In genomic region chr1:174874337-174875053, GRCh38 we compare ENCODE assay signal across 9 cellular contexts.
DNase-seq lines count a peak whose midpoint lies in the region; ATAC-seq and TF ChIP-seq lines count a peak whose summit lies in the region.
"Had no signal": no experiment of that assay in that cellular context is flagged by ENCODE, and none has a peak within 500 bp of the region (broad histone marks: within the 10 kb centered on the region; RNA-seq: fewer than 3 reads in every experiment).

No MANE protein-coding gene starts in this region.

- H4K8ac ChIP-seq in neuronal stem cell (ENCODE audit: low read depth, low read length), result no peak overlapping the region

- no peak overlapping the region for H3K4ac ChIP-seq in neuronal stem cell (ENCODE audit: low read length)

- H3K36me3 ChIP-seq in body of pancreas (replicated peaks in 1 of 2; ENCODE audit: insufficient read depth in 1 of 2, low read depth in 2 of 2), result no peaks in the 10 kb centered on the region
- no peaks in the 10 kb centered on the region for H3K36me3 ChIP-seq in neuronal stem cell (replicated peaks in 1 of 2; ENCODE audit: control insufficient read depth in 2 of 2, insufficient read depth in 2 of 2, low read length in 2 of 2)

- H4K91ac ChIP-seq in neuronal stem cell (ENCODE audit: low read depth, low read length, poor library complexity), result no peak overlapping the region

- H3K4me3 ChIP-seq in body of pancreas (no peak overlapping the region), neuronal stem cell (ENCODE audit: low read length in 2 of 2) (no peak overlapping the region)

- no peak overlapping the region for H2BK12ac ChIP-seq in neuronal stem cell (ENCODE audit: low read length)

- peak in 1 of 7 experiments; percentile 6 for TF ChIP-seq CTCF in body of pancreas (IDR thresholded peaks at IDR 0.05)

- H3K79me1 ChIP-seq in neuronal stem cell (ENCODE audit: low read depth, low read length), result no peaks in the 10 kb centered on the region

- 6 to 13% methylated on average over 11 of the region's 11 CpGs for WGBS in body of pancreas, 2 donors
- no CpG with 5 or more reads among the region's 11 CpGs for WGBS in neuronal stem cell (ENCODE audit: extremely low coverage in 2 of 2, insufficient read length in 2 of 2, insufficient replicate concordance in 1 of 2), 2 donors

- H3K18ac ChIP-seq in neuronal stem cell (ENCODE audit: low read length), result no peak overlapping the region

- no peak overlapping the region for H3K23ac ChIP-seq in neuronal stem cell (ENCODE audit: low read depth, low read length, poor library complexity)

- peak; percentile 54 for DNase-seq in COLO668 (lab: John Stamatoyannopoulos, UW; ENCODE audit: unreplicated experiment)
- peak in 3 of 4 donors; percentile 28 to 54 (median 52) for DNase-seq in body of pancreas
- DNase-seq in neuronal stem cell (ENCODE audit: low spot score), result no peak
- DNase-seq in kidney glomerular epithelial cell (lab: John Stamatoyannopoulos, UW), result no peak
- DNase-seq in NCI-H82 treated with DMSO at 0.1 percent for 48 hours (lab: John Stamatoyannopoulos, UW; ENCODE audit: unreplicated experiment), result no peak

- H2AK5ac ChIP-seq in neuronal stem cell (ENCODE audit: low read depth, low read length), result no peak overlapping the region

- intact Hi-C loops in body of pancreas (cut with DNase I), result no loop called here

- H2BK5ac ChIP-seq in neuronal stem cell (ENCODE audit: low read length), result no peak overlapping the region

- H2BK15ac ChIP-seq in neuronal stem cell (ENCODE audit: low read length), result no peak overlapping the region

- no peak overlapping the region for H3K4me2 ChIP-seq in neuronal stem cell (ENCODE audit: insufficient read depth, low read length, poor library complexity, severe bottlenecking)

- H3K9ac ChIP-seq in neuronal stem cell (ENCODE audit: low read depth, low read length, poor library complexity), result no peak overlapping the region

- TF ChIP-seq POLR2A in body of pancreas (IDR thresholded peaks at IDR 0.05), result no peak

- ATAC-seq in GM19025 (IDR thresholded peaks at IDR 0.05; ENCODE audit: low read depth, unreplicated experiment) (peak; percentile 62), HG03469 (IDR thresholded peaks at IDR 0.05; ENCODE audit: unreplicated experiment) (peak; percentile 40), body of pancreas (peak; percentile 38), GM18519 (IDR thresholded peaks at IDR 0.05; ENCODE audit: low FRiP score, unreplicated experiment) (no peak)
- ATAC-seq: HCT116 had no signal

- no peaks in the 10 kb centered on the region for H3K27me3 ChIP-seq in body of pancreas
- no peaks in the 10 kb centered on the region for H3K27me3 ChIP-seq in neuronal stem cell (ENCODE audit: control insufficient read depth in 3 of 3, insufficient read depth in 3 of 3, low read depth in 1 of 3, low read length in 3 of 3)

- H2BK120ac ChIP-seq in neuronal stem cell (ENCODE audit: low read depth, low read length), result no peak overlapping the region

- peak overlapping the region; percentile 9 for H2AFZ ChIP-seq in neuronal stem cell (ENCODE audit: low read length)

- no peak overlapping the region for H3K14ac ChIP-seq in neuronal stem cell (ENCODE audit: low read length)

- peaks cover 9% of the 10 kb centered on the region for H3K4me1 ChIP-seq in body of pancreas
- H3K4me1 ChIP-seq in neuronal stem cell (ENCODE audit: control insufficient read depth in 2 of 2, insufficient read depth in 1 of 2, low read depth in 1 of 2, low read length in 2 of 2), result peaks cover 2 to 8% of the 10 kb centered on the region in 2 donors

- H3K9me3 ChIP-seq in body of pancreas (no peaks in the 10 kb centered on the region), neuronal stem cell (replicated peaks in 1 of 2; ENCODE audit: control insufficient read depth in 2 of 2, insufficient read depth in 1 of 2, low read depth in 1 of 2, low read length in 2 of 2) (no peaks in the 10 kb centered on the region)

- H3K27ac ChIP-seq in body of pancreas, result peak overlapping the region; percentile 83 to 89 (median 87)
- H3K27ac ChIP-seq in neuronal stem cell (replicated peaks; ENCODE audit: low read length), result no peak overlapping the region

Comparison
In these comparisons a context has a peak if more than half of its experiments do, and no peak if none do; other contexts are left out.
1. DNase-seq: peak in COLO668 (single experiment) and body of pancreas (3 of 4); none in neuronal stem cell (single experiment), kidney glomerular epithelial cell (single experiment) and NCI-H82 treated with DMSO at 0.1 percent for 48 hours (single experiment).